In the genomic region with DNA sequence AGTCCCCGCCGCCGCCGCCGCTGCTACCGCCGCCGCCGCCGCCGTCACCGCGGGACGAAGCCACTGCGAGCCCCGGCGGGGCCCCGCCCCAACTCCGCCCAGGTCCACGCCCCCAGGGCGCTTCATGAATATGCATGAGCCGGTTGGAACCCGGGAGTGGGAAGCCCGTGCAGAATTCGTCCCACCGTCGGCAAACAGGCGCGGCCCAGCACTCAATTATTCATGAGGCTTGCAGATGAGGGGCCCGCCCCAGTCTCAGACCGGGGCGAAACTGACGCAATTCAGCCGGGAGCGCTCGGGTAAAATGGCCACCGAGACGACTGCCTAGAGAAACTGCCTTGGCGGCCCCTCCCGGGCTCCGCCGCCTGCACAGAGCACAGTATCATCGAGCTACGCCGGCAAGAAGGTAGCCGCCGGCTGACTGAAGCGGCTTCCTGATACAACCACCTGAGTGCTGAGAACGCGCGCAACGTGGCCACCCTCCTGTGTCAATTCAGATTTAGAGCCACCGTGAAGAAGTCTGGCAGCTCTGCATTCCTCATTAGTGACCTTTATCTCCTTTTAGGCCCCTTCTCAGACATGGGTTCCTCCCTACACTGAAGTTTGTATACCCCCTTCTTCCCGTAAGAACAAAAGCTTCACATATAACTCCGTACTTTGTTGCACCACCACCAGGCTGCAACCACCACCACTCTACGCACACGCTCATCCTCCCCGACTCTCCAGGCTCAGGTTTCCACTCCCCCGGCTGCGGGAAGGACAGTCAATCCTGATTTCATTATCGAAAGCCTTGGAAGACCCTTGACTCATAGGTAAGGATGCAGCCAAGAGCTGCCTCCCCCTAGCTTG, we compare ENCODE assay signal across 8 cellular contexts. TPM values are rescaled to one million over a fixed set of nuclear protein-coding genes. Genes with fewer than 3 reads are reported as not detected.
DNase-seq lines count a peak whose midpoint lies in the region; ATAC-seq and TF ChIP-seq lines count a peak whose summit lies in the region.

TNKS1BP1 (minus strand) TSS at position 67 of the 849 bp plus-strand sequence. CDS start 3,067 bp downstream, outside the sequence.

- intact Hi-C loops in natural killer cell (cut with micrococcal nuclease): loop anchor here (1.0 kb wide), 1 partner anchor 10 kb away; the partner anchor contains the start of gene SSRP1

- peaks cover 10 to 35% of the 10 kb centered on the region in 2 donors for H3K4me1 Mint-ChIP-seq in natural killer cell

- peak within 1 kb of the TSS; percentile 96 to 97 for H3K27ac Mint-ChIP-seq in natural killer cell

- peaks cover 25% of the 10 kb centered on the region for H3K36me3 Mint-ChIP-seq in natural killer cell

- H3K4me3 Mint-ChIP-seq in natural killer cell: peak within 1 kb of the TSS; percentile 93

- DNase-seq in ELF-1 (ENCODE audit: low read depth, low spot score) (peak; percentile 99), H4 (ENCODE audit: low spot score) (peak; percentile 94), LoVo (ENCODE audit: low spot score) (peak; percentile 96), SHP77 (lab: John Stamatoyannopoulos, UW) (peak; percentile 87 to 88), fibroblast of peridontal ligament (ENCODE audit: extremely low read depth) (peak; percentile 96), natural killer cell (peak; percentile 84)
- DNase-seq in activated effector memory CD4-positive, alpha-beta T cell treated with Interleukin-2 at 50 U/mL for 16 hours: peak; percentile 89
- peak; percentile 83 to 95 (median 90) for DNase-seq in stimulated activated naive CD4-positive, alpha-beta T cell (lab: John Stamatoyannopoulos, UW)

- ATAC-seq in natural killer cell: peak; percentile 83 to 90 (median 84)

- H3K9me3 Mint-ChIP-seq in natural killer cell: no peaks in the 10 kb centered on the region

- H3K27me3 Mint-ChIP-seq in natural killer cell (ENCODE audit: low read depth in 2 of 2): no peaks in the 10 kb centered on the region

- no peak for TF ChIP-seq CTCF in natural killer cell (IDR thresholded peaks at IDR 0.05)

RNA-seq across cellular contexts. Expression of gene TNKS1BP1, which starts in this region (rescaled TPM):
- total RNA-seq in H4 (2014; rRNA removed; shearing (Covaris generic)): 12.6 and 18.2 TPM in 2 replicates
- 1 to 10 TPM; 4.3 to 9.3 (median 7.5) TPM for total RNA-seq in natural killer cell

Comparison
In these comparisons a context has a peak if more than half of its experiments do, and no peak if none do; other contexts are left out.
1. Peak in every context shown above with its lines: DNase-seq and ATAC-seq.